16 cellular contexts compared by ENCODE assay signal in genomic region chr15:66134284-66134683, GRCh38.
DNase-seq lines count a peak whose midpoint lies in the region; ATAC-seq, FAIRE-seq and TF ChIP-seq lines count a peak whose summit lies in the region.
"Had no signal": no experiment of that assay in that cellular context is flagged by ENCODE, and none has a peak within 500 bp of the region (broad histone marks: within the 10 kb centered on the region; RNA-seq: fewer than 3 reads in every experiment).

No MANE protein-coding gene starts in this region.

- no peak for TF ChIP-seq CTCF in astrocyte (IDR thresholded peaks at IDR 0.05; ENCODE audit: insufficient read depth, low read depth, low read length)
- TF ChIP-seq CTCF in glutamatergic neuron (IDR thresholded peaks at IDR 0.05; ENCODE audit: partially characterized antibody, unreplicated experiment), result no peak
- no peak for TF ChIP-seq CTCF in HFFc6 (IDR thresholded peaks at IDR 0.05)

- no peaks in the 10 kb centered on the region for H3K36me3 ChIP-seq in astrocyte (ENCODE audit: insufficient read depth, low read length)
- H3K36me3 ChIP-seq: BLaER1 treated with 17β-estradiol and CSF1 and Interleukin-3, amounts not matched to agents 10 nM and 100 nM; HAP-1 had no signal

- no peak overlapping the region for H3K4me3 ChIP-seq in astrocyte (ENCODE audit: insufficient read depth, low read depth, low read length)
- H3K4me3 ChIP-seq: BLaER1 treated with 17β-estradiol and CSF1 and Interleukin-3, amounts not matched to agents 10 nM and 100 nM; GM12878; HAP-1 had no signal

- no peaks in the 10 kb centered on the region for H4K20me1 ChIP-seq in astrocyte (ENCODE audit: insufficient read depth, low read length)
- H4K20me1 ChIP-seq: BLaER1 treated with 17β-estradiol and CSF1 and Interleukin-3, amounts not matched to agents 10 nM and 100 nM had no signal

- H3K36me3 Mint-ChIP-seq in astrocyte (ENCODE audit: low read depth, unreplicated experiment), result no peaks in the 10 kb centered on the region
- peaks cover 3% of the 10 kb centered on the region for H3K36me3 Mint-ChIP-seq in glutamatergic neuron (ENCODE audit: unreplicated experiment)
- H3K36me3 Mint-ChIP-seq in HFFc6 (ENCODE audit: low read depth), result no peaks in the 10 kb centered on the region
- H3K36me3 Mint-ChIP-seq: CD4-positive, CD25-positive, alpha-beta regulatory T cell had no signal

- no peaks in the 10 kb centered on the region for H3K4me1 Mint-ChIP-seq in astrocyte (ENCODE audit: low read depth, unreplicated experiment)
- peaks cover 57% of the 10 kb centered on the region for H3K4me1 Mint-ChIP-seq in glutamatergic neuron (ENCODE audit: low read depth, unreplicated experiment)
- no peaks in the 10 kb centered on the region for H3K4me1 Mint-ChIP-seq in HFFc6 (ENCODE audit: low read depth)

- H3K9me3 ChIP-seq in astrocyte (ENCODE audit: insufficient read depth, low read depth, low read length), result no peaks in the 10 kb centered on the region
- H3K9me3 ChIP-seq: BLaER1 treated with 17β-estradiol and CSF1 and Interleukin-3, amounts not matched to agents 10 nM and 100 nM; HAP-1 had no signal

- H3K4me1 ChIP-seq in astrocyte (ENCODE audit: insufficient read depth, low read length), result no peaks in the 10 kb centered on the region
- H3K4me1 ChIP-seq: HAP-1 had no signal

- H3K27me3 Mint-ChIP-seq in astrocyte (ENCODE audit: low read depth, unreplicated experiment) (peaks cover 83% of the 10 kb centered on the region), glutamatergic neuron (ENCODE audit: unreplicated experiment) (peaks cover 16% of the 10 kb centered on the region), HFFc6 (ENCODE audit: insufficient read depth) (peaks cover 58% of the 10 kb centered on the region)

- no peak for FAIRE-seq in astrocyte (lab: Jason Lieb, UNC)
- FAIRE-seq: GM12878, GM18507 had no signal

- H3K9me3 Mint-ChIP-seq in astrocyte (ENCODE audit: unreplicated experiment) (peaks cover 7% of the 10 kb centered on the region), glutamatergic neuron (ENCODE audit: unreplicated experiment) (peaks cover 21% of the 10 kb centered on the region), HFFc6 (no peaks in the 10 kb centered on the region)

- DNase-seq in NCI-H69 (lab: John Stamatoyannopoulos, UW) (peak; percentile 32), astrocyte (ENCODE audit: low read depth) (no peak), glutamatergic neuron (no peak), substantia nigra (lab: John Stamatoyannopoulos, UW) (no peak), HFFc6 (no peak)
- no peak for DNase-seq in stimulated activated naive CD4-positive, alpha-beta T cell treated with Interleukin-2 at 50 U/mL for 16 hours (lab: John Stamatoyannopoulos, UW)
- DNase-seq: ACHN; Calu3; CD4-positive, CD25-positive, alpha-beta regulatory T cell; DMS 273 treated with DMSO at 0.1 percent for 48 hours; GOT3 had no signal

- H3K4me3 Mint-ChIP-seq in astrocyte (ENCODE audit: unreplicated experiment) (no peak overlapping the region), glutamatergic neuron (ENCODE audit: unreplicated experiment) (peak overlapping the region; percentile 20), HFFc6 (no peak overlapping the region)
- H3K4me3 Mint-ChIP-seq: CD4-positive, CD25-positive, alpha-beta regulatory T cell had no signal

- peaks cover 26% of the 10 kb centered on the region for H3K27me3 ChIP-seq in astrocyte (ENCODE audit: insufficient read depth, low read length)
- H3K27me3 ChIP-seq: BLaER1 treated with 17β-estradiol and CSF1 and Interleukin-3, amounts not matched to agents 10 nM and 100 nM had no signal

- H3K27ac Mint-ChIP-seq in astrocyte (ENCODE audit: unreplicated experiment) (peak overlapping the region; percentile 18), glutamatergic neuron (ENCODE audit: unreplicated experiment) (no peak overlapping the region), HFFc6 (no peak overlapping the region)
- H3K27ac Mint-ChIP-seq: CD4-positive, CD25-positive, alpha-beta regulatory T cell had no signal

- H3K9ac ChIP-seq in astrocyte (ENCODE audit: low read length), result no peak overlapping the region
- H3K9ac ChIP-seq: BLaER1 treated with 17β-estradiol and CSF1 and Interleukin-3, amounts not matched to agents 10 nM and 100 nM had no signal

- no peak for ATAC-seq in HG02938 (IDR thresholded peaks at IDR 0.05; ENCODE audit: unreplicated experiment)
- ATAC-seq: GM12878 had no signal

- no peak overlapping the region for H2AFZ ChIP-seq in astrocyte (ENCODE audit: low read depth, low read length)

- no peaks in the 10 kb centered on the region for H3K79me2 ChIP-seq in astrocyte (ENCODE audit: insufficient read depth, low read length)

- no peak overlapping the region for H3K4me2 ChIP-seq in astrocyte (ENCODE audit: low read length)

- no peak overlapping the region for H3K27ac ChIP-seq in astrocyte (ENCODE audit: low read depth, low read length)
- peak overlapping the region; percentile 82 for H3K27ac ChIP-seq in substantia nigra (ENCODE audit: low read depth, low read length, poor library complexity, severe bottlenecking)
- H3K27ac ChIP-seq: BLaER1 treated with 17β-estradiol and CSF1 and Interleukin-3, amounts not matched to agents 10 nM and 100 nM had no signal
